ENCODE assay signal across 8 cellular contexts in the genomic region with DNA sequence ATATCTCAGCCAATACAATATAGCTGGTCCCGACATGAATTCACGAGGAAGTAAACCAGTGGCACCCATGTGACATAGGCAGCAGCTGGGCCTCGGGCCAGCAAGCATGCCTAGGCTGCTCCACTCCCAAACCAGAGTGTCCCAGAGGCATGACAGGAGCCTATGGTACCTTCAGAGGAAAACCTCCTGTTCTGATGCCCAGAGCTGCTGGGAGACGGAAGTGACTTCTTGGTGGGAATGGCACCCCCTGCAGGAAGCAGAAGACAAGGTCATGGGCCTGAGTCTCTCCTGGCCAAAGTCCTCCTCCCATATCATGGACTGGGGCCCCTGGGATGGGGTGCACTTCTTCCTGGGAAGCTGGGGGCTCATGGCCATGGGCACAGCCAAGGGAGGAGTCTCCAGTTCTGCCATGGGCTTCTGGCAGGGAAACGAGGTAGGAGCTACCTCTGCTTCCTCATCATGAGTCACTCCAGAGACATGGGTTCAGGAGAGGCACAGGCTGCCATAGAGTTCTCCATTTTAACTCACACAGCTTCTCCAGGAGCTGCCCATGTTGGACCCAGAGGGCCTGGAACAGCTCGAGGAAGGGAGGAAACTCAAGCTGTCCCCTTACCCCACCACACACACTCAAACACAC. TPM values are rescaled to one million over a fixed set of nuclear protein-coding genes. Genes with fewer than 3 reads are reported as not detected.
DNase-seq lines count a peak whose midpoint lies in the region; ATAC-seq and TF ChIP-seq lines count a peak whose summit lies in the region.

No MANE protein-coding gene starts in this region.

- H3K9ac ChIP-seq in Loucy (ENCODE audit: low read depth, low read length, poor library complexity, severe bottlenecking) = peak overlapping the region; percentile 2

- no peaks in the 10 kb centered on the region for H4K20me1 ChIP-seq in Loucy (ENCODE audit: insufficient read depth, low read length, poor library complexity, severe bottlenecking)

- peaks cover 4% of the 10 kb centered on the region for H3K4me1 ChIP-seq in Loucy (ENCODE audit: insufficient read depth, low read length, poor library complexity, severe bottlenecking)
- H3K4me1 ChIP-seq in psoas muscle = no peaks in the 10 kb centered on the region

- no peak overlapping the region for H3K4me2 ChIP-seq in Loucy (ENCODE audit: low read depth, low read length, poor library complexity, severe bottlenecking)

- no peak overlapping the region for H3K27ac ChIP-seq in psoas muscle

- ATAC-seq in psoas muscle = peak in 3 of 4 donors; percentile 28 to 40 (median 35)
- ATAC-seq in HG03175 (IDR thresholded peaks at IDR 0.05; ENCODE audit: unreplicated experiment) = no peak
- no peak for ATAC-seq in HG03108 (IDR thresholded peaks at IDR 0.05; ENCODE audit: unreplicated experiment)
- no peak for ATAC-seq in GM21360 (IDR thresholded peaks at IDR 0.05; ENCODE audit: unreplicated experiment)

- no peaks in the 10 kb centered on the region for H3F3A ChIP-seq in Loucy (ENCODE audit: low read depth)

- H3K27me3 ChIP-seq in Loucy (ENCODE audit: insufficient read depth, low read length, poor library complexity, severe bottlenecking) (no peaks in the 10 kb centered on the region), psoas muscle (ENCODE audit: insufficient read depth in 3 of 3, low read length in 2 of 3) (no peaks in the 10 kb centered on the region)

- 72 to 79% (median 76%) methylated on average over 6 of the region's 6 CpGs for WGBS in psoas muscle, 3 donors

- intact Hi-C loops in psoas muscle (cut with DNase I) = no loop called here

- H3K9me3 ChIP-seq in Loucy (ENCODE audit: insufficient read depth, low read depth, low read length) (no peaks in the 10 kb centered on the region), psoas muscle (no peaks in the 10 kb centered on the region)

- no peaks in the 10 kb centered on the region for H3K9me2 ChIP-seq in Loucy (replicated peaks; ENCODE audit: low read depth, low read length)

- H3K4me3 ChIP-seq in Loucy (ENCODE audit: low read length, poor library complexity, severe bottlenecking) (no peak overlapping the region), psoas muscle (no peak overlapping the region)

- peak; percentile 65 for TF ChIP-seq CTCF in Loucy (conservative IDR thresholded peaks at IDR 0.05; ENCODE audit: low read length)
- peak; percentile 18 for TF ChIP-seq CTCF in psoas muscle (IDR thresholded peaks at IDR 0.05)

- H3K36me3 ChIP-seq in Loucy (ENCODE audit: insufficient read depth, low read length) (no peaks in the 10 kb centered on the region), psoas muscle (ENCODE audit: insufficient read depth in 1 of 2, low read depth in 1 of 2) (peaks cover 0 to 18% of the 10 kb centered on the region in 2 donors)

- no peaks in the 10 kb centered on the region for H3K79me2 ChIP-seq in Loucy (ENCODE audit: insufficient read depth, low read length)

- peak overlapping the region; percentile 63 for H2AFZ ChIP-seq in Loucy (ENCODE audit: low read length)

- TF ChIP-seq POLR2A in erythroblast (IDR thresholded peaks at IDR 0.05; ENCODE audit: low read length) = no peak

- DNase-seq in NCI-H1694 treated with DMSO at 0.1 percent for 48 hours (lab: John Stamatoyannopoulos, UW) (peak; percentile 12), NCI-H1694 (lab: John Stamatoyannopoulos, UW) (no peak), erythroblast (lab: John Stamatoyannopoulos, UW) (peak; percentile 49 to 50), psoas muscle (no peak)

RNA-seq across cellular contexts. Expression of gene FBF1, which starts 13.4 kb away (rescaled TPM):
- 1 to 10 TPM; 1.8 to 5.9 (median 3.7) TPM for total RNA-seq in psoas muscle
- 10 to 100 TPM in 1 of 3 donors, 1 to 10 TPM in 2; 1.8 to 10.4 (median 3.1) TPM for polyA plus RNA-seq in psoas muscle

RNA-seq across cellular contexts. Expression of gene MRPL38, which starts 22.7 kb away (rescaled TPM):
- 100 to 1,000 TPM; 107 to 168 (median 125) TPM for total RNA-seq in psoas muscle
- 100 to 1,000 TPM; 104 to 115 (median 107) TPM for polyA plus RNA-seq in psoas muscle

RNA-seq across cellular contexts. Expression of gene TRIM65, which starts 30.7 kb away (rescaled TPM):
- 10 to 100 TPM in 2 of 4 donors, 1 to 10 TPM in 2; 9.2 to 10.3 (median 9.7) TPM for total RNA-seq in psoas muscle
- polyA plus RNA-seq in psoas muscle = 10 to 100 TPM in 1 of 3 donors, 1 to 10 TPM in 2; 9.0 to 14.8 (median 9.0) TPM

RNA-seq across cellular contexts. Expression of gene TRIM47, which starts 49.0 kb away (rescaled TPM):
- total RNA-seq in psoas muscle = 10 to 100 TPM in 3 of 4 donors, 1 to 10 TPM in 1; 8.9 to 16.0 (median 10.9) TPM
- 10 to 100 TPM in 2 of 3 donors, 1 to 10 TPM in 1; 8.4 to 17.1 (median 10.9) TPM for polyA plus RNA-seq in psoas muscle

RNA-seq across cellular contexts. Expression of gene ACOX1, which starts 51.6 kb away (rescaled TPM):
- 10 to 100 TPM; 58.1 to 78.8 (median 64.4) TPM for total RNA-seq in psoas muscle
- polyA plus RNA-seq in psoas muscle = 10 to 100 TPM; 13.0 to 26.1 (median 16.3) TPM

Comparison
In these comparisons a context has a peak if more than half of its experiments do, and no peak if none do; other contexts are left out.
1. DNase-seq: peak in NCI-H1694 treated with DMSO at 0.1 percent for 48 hours (single experiment) and erythroblast (2 of 2); none in NCI-H1694 (single experiment) and psoas muscle (0 of 2).
2. ATAC-seq: peak in psoas muscle (3 of 4); none in HG03175 (single experiment), HG03108 (single experiment) and GM21360 (single experiment).